ENCODE assay signal across 16 cellular contexts in genomic region chr2:176138526-176139169, GRCh38. TPM values are rescaled to one million over a fixed set of nuclear protein-coding genes. Genes with fewer than 3 reads are reported as not detected.
DNase-seq lines count a peak whose midpoint lies in the region; FAIRE-seq and TF ChIP-seq lines count a peak whose summit lies in the region.
"Had no signal": no experiment of that assay in that cellular context is flagged by ENCODE, and none has a peak within 500 bp of the region (broad histone marks: within the 10 kb centered on the region; RNA-seq: fewer than 3 reads in every experiment).

No MANE protein-coding gene starts in this region.

- H3K27ac ChIP-seq in A673 (ENCODE audit: low read depth, low read length, poor library complexity, severe bottlenecking) = peak overlapping the region; percentile 98
- H3K27ac ChIP-seq in duodenal mucosa (ENCODE audit: low read depth, low read length) = peak overlapping the region; percentile 30

- FAIRE-seq in frontal cortex (lab: Jason Lieb, UNC) = no peak
- FAIRE-seq: RCC 7860 had no signal

- H3K9ac ChIP-seq in duodenal mucosa (ENCODE audit: low read depth in 1 of 2, low read length in 2 of 2) = no peak overlapping the region

- DNase-seq in A673 (ENCODE audit: low spot score) (peak; percentile 75), H7 (peak; percentile 35), nephron progenitor cell (no peak), NCI-H446 treated with DMSO at 0.1 percent for 48 hours (lab: John Stamatoyannopoulos, UW) (no peak), frontal cortex (ENCODE audit: low spot score in 2 of 2) (no peak), NCI-H524 treated with DMSO at 0.1 percent for 48 hours (lab: John Stamatoyannopoulos, UW) (no peak), DMS114 treated with DMSO at 0.1 percent for 48 hours (lab: John Stamatoyannopoulos, UW; ENCODE audit: unreplicated experiment) (no peak)
- DNase-seq: activated effector memory CD4-positive, alpha-beta T cell treated with anti-CD3 and anti-CD28 coated beads, Interleukin-2, amount 50 U/mL, for 16 hours; CD8-positive, alpha-beta T cell; GOT3; hippocampal formation; IMR-90; stimulated activated CD4-positive, alpha-beta T cell treated with anti-CD3 and anti-CD28 coated beads, Interleukin-2, amount 100 ng/mL, for 24 hours had no signal

- no peaks in the 10 kb centered on the region for H3K27me3 ChIP-seq in A673 (replicated peaks; ENCODE audit: insufficient read depth, low read depth, low read length, poor library complexity)
- peaks cover 98% of the 10 kb centered on the region for H3K27me3 ChIP-seq in H7 (ENCODE audit: control insufficient read depth, insufficient read depth, low read length)
- peaks cover 81 to 93% of the 10 kb centered on the region in 2 donors for H3K27me3 ChIP-seq in duodenal mucosa (ENCODE audit: control insufficient read depth in 1 of 2, insufficient read depth in 2 of 2, low read length in 2 of 2)

- peaks cover 44% of the 10 kb centered on the region for H3K36me3 Mint-ChIP-seq in nephron progenitor cell (ENCODE audit: low read depth)
- H3K36me3 Mint-ChIP-seq: CD8-positive, alpha-beta T cell had no signal

- TF ChIP-seq CTCF in A673 (conservative IDR thresholded peaks at IDR 0.05; ENCODE audit: low read depth, low read length) (no peak), nephron progenitor cell (IDR thresholded peaks at IDR 0.05) (no peak)

- POLR2A ChIA-PET in A673 (lab: Charles Lee; ENCODE audit: low non-redundant PET) = no interaction called here

- intact Hi-C loops in A673 (cut with micrococcal nuclease; ENCODE audit: unreplicated experiment) = loop anchor here (5.0 kb wide), 1 partner anchor 679 kb away; no protein-coding TSS in a partner anchor

- H3K27me3 Mint-ChIP-seq in nephron progenitor cell (ENCODE audit: low read depth, poor library complexity) = peaks cover 13% of the 10 kb centered on the region

- H3K4me3 Mint-ChIP-seq in nephron progenitor cell = peak overlapping the region; percentile 100

- CTCF ChIA-PET in A673 (lab: Charles Lee) = interaction anchor here (1.0 to 4.2 kb wide), 6 partner anchors 9 to 692 kb away, joined by 3 to 35 read pairs (median 4); no protein-coding TSS in a partner anchor

- TSS peak; percentile 27 for BruUV-seq in A673 (replicated peaks; lab: Mats Ljungman, UMichigan)

- H3K4me1 Mint-ChIP-seq in nephron progenitor cell = peaks cover 54% of the 10 kb centered on the region

- peak overlapping the region; percentile 85 for H3K4me3 ChIP-seq in A673 (ENCODE audit: low read depth, low read length, poor library complexity, severe bottlenecking)
- H3K4me3 ChIP-seq in H7 (ENCODE audit: insufficient read depth, low read depth, low read length) = no peak overlapping the region
- no peak overlapping the region for H3K4me3 ChIP-seq in duodenal mucosa (ENCODE audit: low read depth in 1 of 2, low read length in 2 of 2)

- no peaks in the 10 kb centered on the region for H3K9me3 ChIP-seq in A673 (ENCODE audit: low read depth, low read length, poor library complexity, severe bottlenecking)
- H3K9me3 ChIP-seq in duodenal mucosa (ENCODE audit: control insufficient read depth in 1 of 2, low read length in 2 of 2) = no peaks in the 10 kb centered on the region

- H3K4me1 ChIP-seq in A673 (ENCODE audit: insufficient read depth, low read length, poor library complexity, severe bottlenecking) = peaks cover 38% of the 10 kb centered on the region
- peaks cover 0 to 14% of the 10 kb centered on the region in 2 donors for H3K4me1 ChIP-seq in duodenal mucosa (ENCODE audit: control insufficient read depth in 1 of 2, insufficient read depth in 2 of 2, low read length in 2 of 2)

- H3K36me3 ChIP-seq in A673 (ENCODE audit: insufficient read depth, low read length, poor library complexity, severe bottlenecking) (peaks cover 5% of the 10 kb centered on the region), H7 (replicated peaks; ENCODE audit: control insufficient read depth, insufficient read depth, low read length) (no peaks in the 10 kb centered on the region), duodenal mucosa (ENCODE audit: control insufficient read depth in 1 of 2, insufficient read depth in 2 of 2, low read length in 2 of 2) (no peaks in the 10 kb centered on the region)

- no peaks in the 10 kb centered on the region for H3K9me3 Mint-ChIP-seq in nephron progenitor cell

- H3K27ac Mint-ChIP-seq in nephron progenitor cell = peak overlapping the region; percentile 100
- H3K27ac Mint-ChIP-seq: CD8-positive, alpha-beta T cell had no signal

RNA-seq across cellular contexts. Expression of gene HOXD8, which starts 9.1 kb away (rescaled TPM):
- 56.8 and 61.9 TPM in 2 replicates for total RNA-seq in A673 (2021)
- not detected in 2 replicates for total RNA-seq in H7 (2014; rRNA removed; shearing (Covaris generic))
- total RNA-seq in frontal cortex = not detected
- total RNA-seq: CD8-positive, alpha-beta T cell; IMR-90 had no signal

RNA-seq across cellular contexts. Expression of gene HOXD4, which starts 12.7 kb away (rescaled TPM):
- total RNA-seq in A673 (2021) = 30.8 and 34.3 TPM in 2 replicates
- total RNA-seq in H7 (2014; rRNA removed; shearing (Covaris generic)) = not detected in 2 replicates
- total RNA-seq in frontal cortex = not detected
- total RNA-seq: CD8-positive, alpha-beta T cell; IMR-90 had no signal

RNA-seq across cellular contexts. Expression of gene HOXD9, which starts 16.1 kb away (rescaled TPM):
- total RNA-seq in A673 (2021) = 63.0 and 64.9 TPM in 2 replicates
- 0.10 TPM in 1 of 2 replicates, not detected in the other for total RNA-seq in H7 (2014; rRNA removed; shearing (Covaris generic))
- total RNA-seq in frontal cortex = not detected
- total RNA-seq: CD8-positive, alpha-beta T cell; IMR-90 had no signal

RNA-seq across cellular contexts. Expression of gene HOXD3, which starts 18.5 kb away (rescaled TPM):
- total RNA-seq in A673 (2021) = 41.3 and 53.0 TPM in 2 replicates
- total RNA-seq in H7 (2014; rRNA removed; shearing (Covaris generic)) = not detected in 2 replicates
- total RNA-seq in frontal cortex = not detected
- total RNA-seq: CD8-positive, alpha-beta T cell; IMR-90 had no signal

RNA-seq across cellular contexts. Expression of gene HOXD10, which starts 22.1 kb away (rescaled TPM):
- total RNA-seq in A673 (2021) = 88.6 and 98.3 TPM in 2 replicates
- 0.03 TPM in 1 of 2 replicates, not detected in the other for total RNA-seq in H7 (2014; rRNA removed; shearing (Covaris generic))
- not detected for total RNA-seq in frontal cortex
- total RNA-seq: CD8-positive, alpha-beta T cell; IMR-90; mucosa of gallbladder had no signal

Comparison
In these comparisons a context has a peak if more than half of its experiments do, and no peak if none do; other contexts are left out.
1. DNase-seq: peak in A673 (single experiment) and H7 (single experiment); none in nephron progenitor cell (single experiment), NCI-H446 treated with DMSO at 0.1 percent for 48 hours (single experiment), frontal cortex (0 of 2), NCI-H524 treated with DMSO at 0.1 percent for 48 hours (single experiment) and DMS114 treated with DMSO at 0.1 percent for 48 hours (single experiment).
2. RNA of gene HOXD8, which starts 9.1 kb away (total RNA-seq): 56.8 to 61.9 TPM in A673; not detected in H7 and not detected in frontal cortex (single experiment); every median in the first group is over 10 times any median in the second.
3. RNA of gene HOXD4, which starts 12.7 kb away (total RNA-seq): 30.8 to 34.3 TPM in A673; not detected in H7 and not detected in frontal cortex (single experiment); every median in the first group is over 10 times any median in the second.
4. RNA of gene HOXD9, which starts 16.1 kb away (total RNA-seq): 63.0 to 64.9 TPM in A673; 0.10 TPM in H7 and not detected in frontal cortex (single experiment); every median in the first group is over 10 times any median in the second.